ENCODE assay signal across 11 cellular contexts in genomic region chr12:54431911-54432814, GRCh38. TPM values are rescaled to one million over a fixed set of nuclear protein-coding genes. Genes with fewer than 3 reads are reported as not detected.
DNase-seq lines count a peak whose midpoint lies in the region; ATAC-seq, FAIRE-seq and TF ChIP-seq lines count a peak whose summit lies in the region.
"Had no signal": no experiment of that assay in that cellular context is flagged by ENCODE, and none has a peak within 500 bp of the region (broad histone marks: within the 10 kb centered on the region; RNA-seq: fewer than 3 reads in every experiment).

No MANE protein-coding gene starts in this region.

- H3K27ac Mint-ChIP-seq in natural killer cell: peak overlapping the region; percentile 83 to 87

- H3K9me1 ChIP-seq in endothelial cell of umbilical vein (replicated peaks; ENCODE audit: control insufficient read depth, extremely low read depth, insufficient read depth, low read length): no peaks in the 10 kb centered on the region

- H3K27me3 ChIP-seq in BLaER1: no peaks in the 10 kb centered on the region
- no peaks in the 10 kb centered on the region for H3K27me3 ChIP-seq in endothelial cell of umbilical vein (ENCODE audit: control insufficient read depth in 2 of 2, insufficient read depth in 2 of 2, low read length in 2 of 2)
- H3K27me3 ChIP-seq in dorsolateral prefrontal cortex: peaks cover 0 to 11% (median 0%) of the 10 kb centered on the region in 45 donors

- peak; percentile 51 for DNase-seq in NCI-H2227 treated with DMSO at 0.1 percent for 48 hours (lab: John Stamatoyannopoulos, UW)
- peak; percentile 97 for DNase-seq in endothelial cell of umbilical vein (ENCODE audit: low read depth, low spot score)
- no peak for DNase-seq in natural killer cell
- no peak for DNase-seq in GOT3 (lab: John Stamatoyannopoulos, UW)
- DNase-seq in dorsolateral prefrontal cortex: no peak
- no peak for DNase-seq in NCI-H446 (lab: John Stamatoyannopoulos, UW)
- DNase-seq: kidney glomerular epithelial cell had no signal

- H3K4me2 ChIP-seq in BLaER1 (peak overlapping the region; percentile 17; the same call in 1 of the 2 replicates), endothelial cell of umbilical vein (ENCODE audit: insufficient read depth, low read length) (peak overlapping the region; percentile 80)

- H3K36me3 Mint-ChIP-seq in natural killer cell: no peaks in the 10 kb centered on the region

- no peak for ATAC-seq in natural killer cell
- ATAC-seq in GM21786 (IDR thresholded peaks at IDR 0.05; ENCODE audit: unreplicated experiment): no peak

- H3K36me3 ChIP-seq in BLaER1: no peaks in the 10 kb centered on the region
- H3K36me3 ChIP-seq in endothelial cell of umbilical vein (ENCODE audit: control insufficient read depth in 2 of 2, extremely low read depth in 1 of 2, insufficient read depth in 2 of 2, low read length in 2 of 2): no peaks in the 10 kb centered on the region

- H3K4me3 ChIP-seq in BLaER1 (no peak overlapping the region), endothelial cell of umbilical vein (replicated peaks in 1 of 3; ENCODE audit: insufficient read depth in 1 of 3, low read depth in 1 of 3, low read length in 3 of 3) (peak overlapping the region in 1 of 3 experiments; percentile 39), dorsolateral prefrontal cortex (no peak overlapping the region)

- H3K9me3 Mint-ChIP-seq in natural killer cell: no peaks in the 10 kb centered on the region

- no peaks in the 10 kb centered on the region for H3K27me3 Mint-ChIP-seq in natural killer cell (ENCODE audit: low read depth in 2 of 2)

- TF ChIP-seq CTCF in endothelial cell of umbilical vein (IDR thresholded peaks at IDR 0.05; ENCODE audit: extremely low read depth in 1 of 2, insufficient read depth in 1 of 2, low read depth in 1 of 2, low read length in 2 of 2) (no peak), natural killer cell (IDR thresholded peaks at IDR 0.05) (no peak), dorsolateral prefrontal cortex (IDR thresholded peaks at IDR 0.05 in 54 of 56, conservative IDR thresholded peaks at IDR 0.05 in 2 of 56; ENCODE audit: low read depth in 1 of 56, partially characterized antibody in 56 of 56) (no peak)

- H4K20me1 ChIP-seq in BLaER1 (no peaks in the 10 kb centered on the region), endothelial cell of umbilical vein (replicated peaks; ENCODE audit: control insufficient read depth, extremely low read depth, insufficient read depth, low read length) (no peaks in the 10 kb centered on the region)

- intact Hi-C loops in endothelial cell of umbilical vein (cut with micrococcal nuclease) (loop anchor here (1.0 to 5.0 kb wide), 3 partner anchors 13 to 150 kb away; partner anchors contain the start of genes CBX5, HNRNPA1 and ITGA5), natural killer cell (cut with micrococcal nuclease) (loop anchor here (2.0 kb wide), 1 partner anchor 13 kb away; the partner anchor contains the start of gene ITGA5), dorsolateral prefrontal cortex (cut with DNase I) (no loop called here)

- CTCF ChIA-PET in endothelial cell of umbilical vein (lab: Charles Lee): interaction anchor here (0.8 to 5.3 kb wide), 10 partner anchors 9 to 107 kb away, joined by 3 to 136 read pairs (median 7); partner anchors contain the start of genes COPZ1 and ITGA5

- H3K9ac ChIP-seq in BLaER1 (no peak overlapping the region), endothelial cell of umbilical vein (replicated peaks; ENCODE audit: extremely low read depth, insufficient read depth, low read length) (peak overlapping the region; percentile 77)

- POLR2A ChIA-PET in endothelial cell of umbilical vein (lab: Charles Lee): interaction anchor here (0.7 to 4.1 kb wide), 7 partner anchors 11 to 212 kb away, joined by 3 to 60 read pairs (median 5); no protein-coding TSS in a partner anchor

- no peak for TF ChIP-seq POLR2A in endothelial cell of umbilical vein (IDR thresholded peaks at IDR 0.05; ENCODE audit: low read depth, low read length)

- H3K4me3 Mint-ChIP-seq in natural killer cell: peak overlapping the region; percentile 85

- H3K4me1 Mint-ChIP-seq in natural killer cell: peaks cover 70 to 74% of the 10 kb centered on the region in 2 donors

- H2AFZ ChIP-seq in endothelial cell of umbilical vein (ENCODE audit: low read depth, low read length): no peak overlapping the region

- H3K27ac ChIP-seq in BLaER1: no peak overlapping the region
- H3K27ac ChIP-seq in endothelial cell of umbilical vein (ENCODE audit: insufficient read depth, low read depth, low read length): peak overlapping the region; percentile 91
- H3K27ac ChIP-seq in dorsolateral prefrontal cortex: peak overlapping the region in 1 of 59 donors; percentile 15

- peaks cover 48% of the 10 kb centered on the region for H3K4me1 ChIP-seq in BLaER1
- peaks cover 59% of the 10 kb centered on the region for H3K4me1 ChIP-seq in endothelial cell of umbilical vein (ENCODE audit: control insufficient read depth, extremely low read depth, insufficient read depth, low read length)

- BruUV-seq in endothelial cell of umbilical vein (replicated peaks; lab: Mats Ljungman, UMichigan): TSS peak; percentile 10

- H3K79me2 ChIP-seq in endothelial cell of umbilical vein (ENCODE audit: control insufficient read depth, insufficient read depth, low read length): peaks cover 10% of the 10 kb centered on the region

- H3K9me3 ChIP-seq in BLaER1 (no peaks in the 10 kb centered on the region), endothelial cell of umbilical vein (replicated peaks; ENCODE audit: control insufficient read depth, insufficient read depth, low read length) (no peaks in the 10 kb centered on the region)

- peak; percentile 95 for FAIRE-seq in endothelial cell of umbilical vein (lab: Jason Lieb, UNC)
- FAIRE-seq: GM18507 had no signal

- dilution Hi-C loops in endothelial cell of umbilical vein (cut with MboI; ENCODE audit: extremely low pct_ligation_motif_present, low sequenced_read_pairs): no loop called here

TF ChIP-seq in endothelial cell of umbilical vein, 7 proteins besides CTCF, POLR2A, EP300 and RAD21:
- TF ChIP-seq POLR2AphosphoS5 (IDR thresholded peaks at IDR 0.05; ENCODE audit: insufficient read depth, low read depth, low read length) (peak; percentile 71), MYC (IDR thresholded peaks at IDR 0.05; ENCODE audit: low read depth, low read length) (peak; percentile 2), JUN (IDR thresholded peaks at IDR 0.05; ENCODE audit: borderline replicate concordance, insufficient read depth, insufficient read length, low read depth) (peak; percentile 56), FOS (IDR thresholded peaks at IDR 0.05; ENCODE audit: borderline replicate concordance, insufficient read depth, low read length) (peak; percentile 38), EZH2 (IDR thresholded peaks at IDR 0.05; ENCODE audit: borderline replicate concordance, low read depth, low read length, severe bottlenecking) (no peak), MAX (IDR thresholded peaks at IDR 0.05; ENCODE audit: insufficient read depth, insufficient read length) (no peak), GATA2 (IDR thresholded peaks at IDR 0.05; ENCODE audit: insufficient read depth, insufficient read length, low read depth, low read length) (peak; percentile 23)
TF ChIP-seq in endothelial cell of umbilical vein: peak in this region for 5.

RNA-seq across cellular contexts. Expression of gene ITGA5, which starts 13.1 kb away (rescaled TPM):
- total RNA-seq in endothelial cell of umbilical vein (938 and 994 TPM in 2 replicates), natural killer cell (100 to 1,000 TPM; 177 to 232 (median 207) TPM), dorsolateral prefrontal cortex (10 to 100 TPM in 71 of 120 experiments, 1 to 10 TPM in 49; 3.0 to 60.5 (median 11.1) TPM)
- 657 and 731 TPM in 2 replicates for polyA plus RNA-seq in endothelial cell of umbilical vein
- polyA plus RNA-seq in endothelial cell of umbilical vein (2011; cell fraction: cytosol; rRNA removed): 643 and 681 TPM in 2 replicates
- 771 and 889 TPM in 2 replicates for polyA plus RNA-seq in endothelial cell of umbilical vein (2011; cell fraction: nucleus; rRNA removed)
- polyA plus RNA-seq in endothelial cell of umbilical vein (2012): 879 and 902 TPM in 2 replicates
- 914 and 1,135 TPM in 2 replicates for polyA minus RNA-seq in endothelial cell of umbilical vein
- polyA minus RNA-seq in endothelial cell of umbilical vein (2011; cell fraction: cytosol; rRNA and poly(A)+ RNA removed): 30.9 TPM
- 459 and 500 TPM in 2 replicates for polyA minus RNA-seq in endothelial cell of umbilical vein (2011; cell fraction: nucleus; rRNA and poly(A)+ RNA removed)

RNA-seq across cellular contexts. Expression of gene GTSF1, which starts 41.2 kb away (rescaled TPM):
- total RNA-seq in endothelial cell of umbilical vein (not detected in 2 replicates), natural killer cell (1 to 10 TPM; 3.2 to 4.2 (median 4.0) TPM), dorsolateral prefrontal cortex (1 to 10 TPM in 19 of 120 experiments, under 1 TPM in 9, not detected in 92; 0.39 to 5.5 (median 1.5) TPM)
- polyA plus RNA-seq in endothelial cell of umbilical vein: 14.1 and 15.4 TPM in 2 replicates
- 16.9 and 20.1 TPM in 2 replicates for polyA plus RNA-seq in endothelial cell of umbilical vein (2011; cell fraction: cytosol; rRNA removed)
- 8.5 and 10.2 TPM in 2 replicates for polyA plus RNA-seq in endothelial cell of umbilical vein (2011; cell fraction: nucleus; rRNA removed)
- not detected in 2 replicates for polyA plus RNA-seq in endothelial cell of umbilical vein (2012)
- 7.6 and 14.7 TPM in 2 replicates for polyA minus RNA-seq in endothelial cell of umbilical vein
- not detected for polyA minus RNA-seq in endothelial cell of umbilical vein (2011; cell fraction: cytosol; rRNA and poly(A)+ RNA removed)
- polyA minus RNA-seq in endothelial cell of umbilical vein (2011; cell fraction: nucleus; rRNA and poly(A)+ RNA removed): 3.0 and 5.3 TPM in 2 replicates
- total RNA-seq: SK-MEL-5 had no signal

RNA-seq across cellular contexts. Expression of gene ZNF385A, which starts 47.6 kb away (rescaled TPM):
- total RNA-seq in endothelial cell of umbilical vein (7.9 and 9.6 TPM in 2 replicates), natural killer cell (1 to 10 TPM; 5.4 to 9.8 (median 8.9) TPM), dorsolateral prefrontal cortex (100 to 1,000 TPM in 10 of 120 experiments, 10 to 100 TPM in 110; 41.0 to 204 (median 73.8) TPM)
- 1.6 and 2.3 TPM in 2 replicates for polyA plus RNA-seq in endothelial cell of umbilical vein
- polyA plus RNA-seq in endothelial cell of umbilical vein (2011; cell fraction: cytosol; rRNA removed): 1.6 and 2.1 TPM in 2 replicates
- polyA plus RNA-seq in endothelial cell of umbilical vein (2011; cell fraction: nucleus; rRNA removed): 3.9 and 4.0 TPM in 2 replicates
- polyA plus RNA-seq in endothelial cell of umbilical vein (2012): 5.2 and 7.8 TPM in 2 replicates
- 2.1 and 3.5 TPM in 2 replicates for polyA minus RNA-seq in endothelial cell of umbilical vein
- polyA minus RNA-seq in endothelial cell of umbilical vein (2011; cell fraction: cytosol; rRNA and poly(A)+ RNA removed): 8.5 TPM
- 2.3 and 4.6 TPM in 2 replicates for polyA minus RNA-seq in endothelial cell of umbilical vein (2011; cell fraction: nucleus; rRNA and poly(A)+ RNA removed)

Comparison
In these comparisons a context has a peak if more than half of its experiments do, and no peak if none do; other contexts are left out.
1. DNase-seq: peak in NCI-H2227 treated with DMSO at 0.1 percent for 48 hours (single experiment) and endothelial cell of umbilical vein (single experiment); none in natural killer cell (single experiment), GOT3 (single experiment), dorsolateral prefrontal cortex (0 of 10) and NCI-H446 (0 of 2).
2. intact Hi-C loops: an anchor here in endothelial cell of umbilical vein (1.0 to 5.0 kb wide) and natural killer cell (2.0 kb wide); none called in dorsolateral prefrontal cortex.